Comparison of ENCODE assay signal across 1 cellular context in the genomic region with DNA sequence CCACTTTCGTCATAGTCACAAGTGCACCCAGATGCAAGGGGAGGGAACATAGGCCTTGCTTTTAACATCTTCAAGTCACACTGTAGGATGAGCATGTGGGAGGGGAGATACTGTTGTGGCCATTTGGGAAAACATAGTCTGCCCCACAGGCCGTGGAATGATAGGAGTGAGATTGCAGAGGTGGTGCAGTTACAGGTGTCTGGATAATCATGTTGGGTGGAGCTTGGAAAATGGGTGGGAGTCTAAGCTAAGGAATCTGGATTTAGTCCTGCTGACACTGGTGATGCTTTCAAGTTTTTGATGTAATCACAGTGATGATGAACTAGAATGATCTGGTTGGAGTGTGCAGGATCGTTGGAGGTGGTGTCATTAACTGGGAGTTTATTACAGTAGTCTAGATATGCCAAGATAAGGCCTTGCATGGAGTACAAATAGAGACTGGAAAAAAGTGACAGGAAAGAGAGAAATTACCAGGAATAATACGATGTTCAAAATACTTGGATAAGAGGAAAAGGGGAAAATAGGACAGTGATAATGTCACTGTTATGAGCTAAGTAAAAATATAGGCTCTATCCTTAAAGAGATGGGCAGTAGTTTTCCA.
TF ChIP-seq lines count a peak whose summit lies in the region.

No MANE protein-coding gene starts in this region.

TF ChIP-seq in HEK293, 187 proteins besides CTCF, POLR2A, EP300 and RAD21 (continued from another document):
- TF ChIP-seq ZNF280C (tag by site-specific recombination; IDR thresholded peaks at IDR 0.05) (no peak), ZNF785 (tag by site-specific recombination; IDR thresholded peaks at IDR 0.05) (no peak), ZNF629 (tag by site-specific recombination; IDR thresholded peaks at IDR 0.05) (peak; percentile 76), SP7 (tag by site-specific recombination; IDR thresholded peaks at IDR 0.05) (0 out of 2 replicates have a peak, but pooled peaks have one; percentile 27), KLF10 (tag by site-specific recombination; IDR thresholded peaks at IDR 0.05) (0 out of 2 replicates have a peak, but pooled peaks have one; percentile 17), ZBTB17 (tag by site-specific recombination; IDR thresholded peaks at IDR 0.05) (0 out of 2 replicates have a peak, but pooled peaks have one; percentile 15), ZNF404 (tag by site-specific recombination; IDR thresholded peaks at IDR 0.05) (no peak), ZNF324 (tag by site-specific recombination; IDR thresholded peaks at IDR 0.05) (no peak), ZEB2 (tag by site-specific recombination; IDR thresholded peaks at IDR 0.05) (0 out of 2 replicates have a peak, but pooled peaks have one; percentile 38), GLIS1 (tag by site-specific recombination; IDR thresholded peaks at IDR 0.05) (peak; percentile 47), PRDM1 (tag by site-specific recombination; IDR thresholded peaks at IDR 0.05) (peak; percentile 55), ZNF580 (tag by site-specific recombination; IDR thresholded peaks at IDR 0.05) (no peak)
